Comparison of ENCODE assay signal across 8 cellular contexts in the genomic region with DNA sequence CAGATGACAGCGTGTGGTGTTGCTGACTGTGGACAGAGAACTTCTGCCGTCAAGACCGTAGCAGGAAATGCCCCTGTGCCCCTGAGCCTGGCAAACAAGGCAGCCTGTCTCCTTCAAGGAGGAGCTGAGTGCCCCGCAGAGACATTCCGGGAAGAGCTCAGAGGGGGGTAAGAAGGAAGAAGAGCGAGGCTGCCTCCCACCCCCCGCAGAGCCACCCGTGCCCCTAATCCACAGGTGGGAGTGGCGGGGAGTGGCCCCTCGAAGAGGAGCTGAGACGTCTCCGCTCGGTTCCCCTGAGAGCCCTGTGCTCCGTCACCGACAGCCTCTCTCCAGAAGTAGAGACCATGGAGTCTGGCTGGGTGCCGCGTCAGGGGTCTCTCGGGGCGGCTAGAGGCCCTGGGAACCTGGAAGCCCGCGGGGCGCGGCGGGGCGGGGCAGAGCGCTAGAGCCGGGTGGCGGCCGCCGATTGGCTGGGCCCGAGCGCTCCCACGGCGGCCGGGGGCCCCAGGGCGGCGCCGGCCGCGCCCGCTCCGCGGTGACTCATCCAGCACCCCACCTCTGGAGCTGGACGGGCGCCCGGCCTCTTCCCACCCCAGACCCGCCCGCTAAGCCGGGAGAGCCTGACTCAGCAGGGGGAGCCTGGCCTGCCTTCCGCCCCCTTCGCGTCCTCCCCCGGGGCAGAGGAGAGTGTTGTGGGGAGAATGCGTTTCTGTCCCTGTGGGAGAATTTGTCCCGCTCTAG. TPM values are rescaled to one million over a fixed set of nuclear protein-coding genes. Genes with fewer than 3 reads are reported as not detected.
A peak's percentile ranks its signal among the peaks of the same experiment; 100 is the strongest.
DNase-seq lines count a peak whose midpoint lies in the region; ATAC-seq and TF ChIP-seq lines count a peak whose summit lies in the region.

No MANE protein-coding gene starts in this region.

- H2AFZ ChIP-seq in MM.1S (ENCODE audit: low read length), result peak overlapping the region; percentile 75

- DNase-seq in GM04503 (ENCODE audit: low read depth) (peak; percentile 69), MM.1S (no peak), colonic mucosa (peak; percentile 92), GF-D8 (lab: John Stamatoyannopoulos, UW) (no peak)
- DNase-seq in stimulated activated CD4-positive, alpha-beta T cell treated with anti-CD3 and anti-CD28 coated beads, Interleukin-4, amount 100 ng/mL, for 24 hours, result peak; percentile 50

- H3K27ac ChIP-seq in MM.1S (ENCODE audit: low read length) (no peak overlapping the region), colonic mucosa (peak overlapping the region; percentile 96), layer of hippocampus (ENCODE audit: low read depth, low read length) (peak overlapping the region; percentile 46)

- H3K4me3 ChIP-seq in MM.1S (ENCODE audit: low read length), result peak overlapping the region; percentile 57
- peak overlapping the region; percentile 54 for H3K4me3 ChIP-seq in WI38 (ENCODE audit: low read depth, low read length)
- peak overlapping the region; percentile 40 for H3K4me3 ChIP-seq in colonic mucosa

- H3K79me2 ChIP-seq in MM.1S (ENCODE audit: low read length), result no peaks in the 10 kb centered on the region

- H3K9me3 ChIP-seq in MM.1S (replicated peaks; ENCODE audit: insufficient read depth, low read length), result no peaks in the 10 kb centered on the region
- no peaks in the 10 kb centered on the region for H3K9me3 ChIP-seq in colonic mucosa

- no peak for ATAC-seq in GM19467 (IDR thresholded peaks at IDR 0.05; ENCODE audit: unreplicated experiment)

- no peak for TF ChIP-seq CTCF in MM.1S (IDR thresholded peaks at IDR 0.05; ENCODE audit: low read length)
- no peak for TF ChIP-seq CTCF in WI38 (IDR thresholded peaks at IDR 0.05; ENCODE audit: low read depth, low read length)
- TF ChIP-seq CTCF in colonic mucosa (IDR thresholded peaks at IDR 0.05), result no peak

- H3F3A ChIP-seq in MM.1S (ENCODE audit: insufficient read depth, low read length), result no peaks in the 10 kb centered on the region

- H3K36me3 ChIP-seq in MM.1S (replicated peaks; ENCODE audit: insufficient read depth, low read length) (no peaks in the 10 kb centered on the region), colonic mucosa (no peaks in the 10 kb centered on the region)

- no peaks in the 10 kb centered on the region for H4K20me1 ChIP-seq in MM.1S (ENCODE audit: insufficient read depth, low read length)

- H3K9ac ChIP-seq in MM.1S (ENCODE audit: low read length), result peak overlapping the region; percentile 67; the same call in 1 of the 2 replicates
- peak overlapping the region; percentile 75 to 81 for H3K9ac ChIP-seq in colonic mucosa (ENCODE audit: low read depth in 2 of 2, low read length in 2 of 2)

- no peaks in the 10 kb centered on the region for H3K9me2 ChIP-seq in MM.1S (replicated peaks; ENCODE audit: insufficient read depth, low read length)

- intact Hi-C loops in colonic mucosa (cut with DNase I), result no loop called here

- H3K27me3 ChIP-seq in MM.1S (replicated peaks; ENCODE audit: insufficient read depth, low read length) (no peaks in the 10 kb centered on the region), colonic mucosa (no peaks in the 10 kb centered on the region), layer of hippocampus (ENCODE audit: control insufficient read depth, insufficient read depth, low read length) (peaks cover 3% of the 10 kb centered on the region)

- 0 out of 2 replicates have a peak, but pooled peaks cover 9% of the 10 kb centered on the region for H3K4me1 ChIP-seq in MM.1S (ENCODE audit: low read length)
- H3K4me1 ChIP-seq in colonic mucosa, result peaks cover 34% of the 10 kb centered on the region

- H3K4me2 ChIP-seq in MM.1S (ENCODE audit: low read depth, low read length), result peak overlapping the region; percentile 84

RNA-seq across cellular contexts. Expression of a gene that starts 25.2 kb away (rescaled TPM):
- total RNA-seq in colonic mucosa, result not detected

RNA-seq across cellular contexts. Expression of a gene that starts 30.9 kb away (rescaled TPM):
- 1,000 to 10,000 TPM; 4,207 to 4,597 TPM for total RNA-seq in colonic mucosa

RNA-seq across cellular contexts. Expression of a gene that starts 39.9 kb away (rescaled TPM):
- total RNA-seq in colonic mucosa, result not detected

Comparison
In these comparisons a context has a peak if more than half of its experiments do, and no peak if none do; other contexts are left out.
1. DNase-seq: peak in GM04503 (single experiment), colonic mucosa (single experiment) and stimulated activated CD4-positive, alpha-beta T cell treated with anti-CD3 and anti-CD28 coated beads, Interleukin-4, amount 100 ng/mL, for 24 hours (single experiment); none in MM.1S (single experiment) and GF-D8 (single experiment).
2. Peak in every context shown above with its lines, with median percentiles within 50 percentile points of each other: H3K4me3 ChIP-seq.